Comparison of ENCODE assay signal across 1 cellular context in genomic region chr6:41531591-41532582, GRCh38.
TF ChIP-seq lines count a peak whose summit lies in the region.

No MANE protein-coding gene starts in this region.

TF ChIP-seq in GM12878, 131 proteins besides CTCF, POLR2A, EP300 and RAD21 (continued from another document and continues in another):
- peak; percentile 98 for TF ChIP-seq RELB (IDR thresholded peaks at IDR 0.05; ENCODE audit: low read depth)
- TF ChIP-seq NR2C1 (IDR thresholded peaks at IDR 0.05) = peak; percentile 34; the same call in 1 of the 2 replicates
- TF ChIP-seq FOS (IDR thresholded peaks at IDR 0.05; ENCODE audit: borderline replicate concordance, extremely low read depth, insufficient read length) = no peak
- peak; percentile 94 for TF ChIP-seq TCF12 (IDR thresholded peaks at IDR 0.05; ENCODE audit: low read depth, low read length)
- TF ChIP-seq NR2F1 (conservative IDR thresholded peaks at IDR 0.05) = peak; percentile 96
- TF ChIP-seq KAT2A (conservative IDR thresholded peaks at IDR 0.05; ENCODE audit: control insufficient read depth, low read depth, low read length) = no peak
- TF ChIP-seq ZSCAN29 (IDR thresholded peaks at IDR 0.05) = no peak
- TF ChIP-seq SREBF1 (IDR thresholded peaks at IDR 0.05; ENCODE audit: low read length) = peak; percentile 70
- peak; percentile 98 for TF ChIP-seq DPF2 (IDR thresholded peaks at IDR 0.05)
- TF ChIP-seq CHD4 (IDR thresholded peaks at IDR 0.05) = no peak
- TF ChIP-seq ZNF217 (IDR thresholded peaks at IDR 0.05) = peak; percentile 93
- TF ChIP-seq ZBED1 (IDR thresholded peaks at IDR 0.05; ENCODE audit: borderline replicate concordance) = peak; percentile 81; the same call in 1 of the 2 replicates
- peak; percentile 75; the same call in 1 of the 2 replicates for TF ChIP-seq IRF4 (IDR thresholded peaks at IDR 0.05; ENCODE audit: low read depth, low read length)
- TF ChIP-seq STAT1 (conservative IDR thresholded peaks at IDR 0.05) = 0 out of 2 replicates have a peak, but pooled peaks have one; percentile 69
- peak; percentile 95 for TF ChIP-seq EED (IDR thresholded peaks at IDR 0.05; ENCODE audit: low read depth)
- TF ChIP-seq NRF1 (conservative IDR thresholded peaks at IDR 0.05; ENCODE audit: low read depth, low read length) = no peak
- TF ChIP-seq PML (IDR thresholded peaks at IDR 0.05; ENCODE audit: low read length) = peak; percentile 82; the same call in 1 of the 2 replicates
- peak; percentile 43 for TF ChIP-seq MYC (IDR thresholded peaks at IDR 0.05; ENCODE audit: insufficient read depth, insufficient read length, insufficient replicate concordance, low read length, severe bottlenecking)
- peak; percentile 94 for TF ChIP-seq CUX1 (IDR thresholded peaks at IDR 0.05; ENCODE audit: insufficient replicate concordance, low read depth, low read length)
- no peak for TF ChIP-seq PRDM15 (CRISPR knock-in tag; IDR thresholded peaks at IDR 0.05)
- no peak for TF ChIP-seq NFYA (IDR thresholded peaks at IDR 0.05; ENCODE audit: borderline replicate concordance, low read depth, low read length)
- TF ChIP-seq RUNX3 (IDR thresholded peaks at IDR 0.05; ENCODE audit: low read length) = peak; percentile 97
- TF ChIP-seq EZH2 (IDR thresholded peaks at IDR 0.05; ENCODE audit: borderline replicate concordance, control insufficient read depth, low read depth, low read length) = no peak
- TF ChIP-seq SMC3 (IDR thresholded peaks at IDR 0.05; ENCODE audit: borderline replicate concordance, low read length) = 0 out of 2 replicates have a peak, but pooled peaks have one; percentile 6
- peak; percentile 87; the same call in 1 of the 2 replicates for TF ChIP-seq RB1 (IDR thresholded peaks at IDR 0.05; ENCODE audit: borderline replicate concordance)
- no peak for TF ChIP-seq ZBTB4 (CRISPR knock-in tag; IDR thresholded peaks at IDR 0.05)
- no peak for TF ChIP-seq HDAC6 (IDR thresholded peaks at IDR 0.05; ENCODE audit: unreplicated experiment)
- peak; percentile 99 for TF ChIP-seq JUNB (IDR thresholded peaks at IDR 0.05)
- no peak for TF ChIP-seq SUPT20H (IDR thresholded peaks at IDR 0.05; ENCODE audit: borderline replicate concordance, control insufficient read depth, low read depth, low read length)
- TF ChIP-seq BCLAF1 (IDR thresholded peaks at IDR 0.05) = no peak
- no peak; the same call in 1 of the 2 replicates for TF ChIP-seq ELK1 (IDR thresholded peaks at IDR 0.05; ENCODE audit: low read depth, low read length)
- TF ChIP-seq PBX3 (IDR thresholded peaks at IDR 0.05; ENCODE audit: insufficient replicate concordance, low read depth, low read length) = peak; percentile 78
- peak; percentile 99; the same call in 1 of the 2 replicates for TF ChIP-seq HDGF (IDR thresholded peaks at IDR 0.05)
- TF ChIP-seq IKZF2 (IDR thresholded peaks at IDR 0.05) = peak; percentile 98 to 99
- TF ChIP-seq IRF3 (IDR thresholded peaks at IDR 0.05) = no peak
- 0 out of 2 replicates have a peak, but pooled peaks have one; percentile 21 for TF ChIP-seq ZNF24 (IDR thresholded peaks at IDR 0.05)
